In genomic region chr1:100969336-100969735, GRCh38 we compare ENCODE assay signal across 27 cellular contexts.
"Had no signal": no experiment of that assay in that cellular context is flagged by ENCODE, and none has a peak within 500 bp of the region (broad histone marks: within the 10 kb centered on the region; RNA-seq: fewer than 3 reads in every experiment).

No MANE protein-coding gene starts in this region.

- H3K9me3 Mint-ChIP-seq: activated naive CD4-positive, alpha-beta T cell treated with anti-CD3 and anti-CD28 coated beads, Interleukin-2, amount 50 U/mL, for 72 hours; activated T-cell treated with anti-CD3 and anti-CD28 coated beads, Interleukin-2, amount 50 U/mL, for 72 hours; immature natural killer cell had no signal

- FAIRE-seq: bronchial epithelial cell had no signal

- H3K4me3 ChIP-seq: coronary artery, dorsolateral prefrontal cortex, heart left ventricle, mucosa of descending colon, psoas muscle, suprapubic skin, tibial nerve had no signal

- H3K4me3 Mint-ChIP-seq: activated T-cell treated with anti-CD3 and anti-CD28 coated beads, Interleukin-2, amount 50 U/mL, for 72 hours; immature natural killer cell had no signal

- DNase-seq: activated CD4-positive, alpha-beta T cell treated with anti-CD3 and anti-CD28 coated beads for 4 hours; activated CD4-positive, alpha-beta T cell treated with anti-CD3 and anti-CD28 coated beads, Interleukin-2, amount 50 U/mL, for 4 hours; activated naive CD4-positive, alpha-beta T cell; activated T-cell treated with anti-CD3 and anti-CD28 coated beads for 4 hours; activated T-cell treated with anti-CD3 and anti-CD28 coated beads, Interleukin-2, amount 50 U/mL, for 72 hours; cerebellar nuclear complex; dorsolateral prefrontal cortex; effector memory CD4-positive, alpha-beta T cell; foreskin fibroblast; heart left ventricle; hypothalamus; immature natural killer cell; kidney glomerular epithelial cell; mucosa of descending colon; occipital lobe; psoas muscle; stimulated activated CD4-positive, alpha-beta T cell treated with anti-CD3 and anti-CD28 coated beads, Interleukin-15, amount 100 ng/mL, for 24 hours; stimulated activated CD4-positive, alpha-beta T cell treated with anti-CD3 and anti-CD28 coated beads, Interleukin-2, amount 100 ng/mL, for 24 hours; stimulated activated naive CD4-positive, alpha-beta T cell had no signal

- H2AFZ ChIP-seq: parathyroid adenoma had no signal

- ATAC-seq: activated naive CD4-positive, alpha-beta T cell treated with anti-CD3 and anti-CD28 coated beads, Interleukin-2, amount 50 U/mL, for 72 hours; activated T-cell treated with anti-CD3 and anti-CD28 coated beads, Interleukin-2, amount 50 U/mL, for 72 hours; heart left ventricle; left lobe of liver; mucosa of descending colon; psoas muscle had no signal

- H3K27ac Mint-ChIP-seq: activated naive CD4-positive, alpha-beta T cell treated with anti-CD3 and anti-CD28 coated beads, Interleukin-2, amount 50 U/mL, for 72 hours; activated T-cell treated with anti-CD3 and anti-CD28 coated beads, Interleukin-2, amount 50 U/mL, for 72 hours had no signal

- H3K9me3 ChIP-seq: heart left ventricle, mucosa of descending colon, psoas muscle, suprapubic skin, tibial nerve had no signal

- H3K79me2 ChIP-seq: parathyroid adenoma had no signal

- H3K4me1 ChIP-seq: parathyroid adenoma, psoas muscle, suprapubic skin, tibial nerve had no signal

- H3K27ac ChIP-seq: coronary artery, dorsolateral prefrontal cortex, heart left ventricle, parathyroid adenoma, psoas muscle, suprapubic skin, tibial nerve, VCaP had no signal

- H3K9ac ChIP-seq: parathyroid adenoma had no signal

- H3K27me3 ChIP-seq: dorsolateral prefrontal cortex, heart left ventricle, suprapubic skin, tibial nerve had no signal
